Comparison of ENCODE assay signal across 8 cellular contexts in genomic region chr2:159226059-159226461, GRCh38.
A peak's percentile ranks its signal among the peaks of the same experiment; 100 is the strongest.
DNase-seq lines count a peak whose midpoint lies in the region; ATAC-seq and TF ChIP-seq lines count a peak whose summit lies in the region.

No MANE protein-coding gene starts in this region.

- H3K9me3 ChIP-seq in esophagus muscularis mucosa (no peaks in the 10 kb centered on the region), upper lobe of right lung (no peaks in the 10 kb centered on the region)

- no peak for TF ChIP-seq CTCF in esophagus muscularis mucosa (IDR thresholded peaks at IDR 0.05)
- TF ChIP-seq CTCF in upper lobe of right lung (IDR thresholded peaks at IDR 0.05), result no peak

- ATAC-seq in GM21737 (IDR thresholded peaks at IDR 0.05; ENCODE audit: unreplicated experiment), result peak; percentile 61
- peak; percentile 83 for ATAC-seq in upper lobe of right lung

- H3K27me3 ChIP-seq in esophagus muscularis mucosa, result no peaks in the 10 kb centered on the region
- H3K27me3 ChIP-seq in upper lobe of right lung, result no peaks in the 10 kb centered on the region

- intact Hi-C loops in esophagus muscularis mucosa (cut with DNase I) (no loop called here), upper lobe of right lung (cut with DNase I) (no loop called here)

- peak overlapping the region in 2 of 4 donors; percentile 20 to 55 for H3K27ac ChIP-seq in esophagus muscularis mucosa (replicated peaks in 1 of 4)
- peak overlapping the region; percentile 67 for H3K27ac ChIP-seq in upper lobe of right lung

- H3K4me3 ChIP-seq in esophagus muscularis mucosa (no peak overlapping the region), upper lobe of right lung (no peak overlapping the region)

- H3K36me3 ChIP-seq in esophagus muscularis mucosa (peaks cover 20 to 90% (median 78%) of the 10 kb centered on the region in 4 donors), upper lobe of right lung (peaks cover 55% of the 10 kb centered on the region)

- DNase-seq in DMS53 (lab: John Stamatoyannopoulos, UW), result peak; percentile 96
- peak; percentile 76 for DNase-seq in NOMO-1 treated with DMSO at 0.1 percent for 48 hours (lab: John Stamatoyannopoulos, UW; ENCODE audit: unreplicated experiment)
- peak; percentile 75 for DNase-seq in esophagus muscularis mucosa (ENCODE audit: extremely low spot score)
- DNase-seq in upper lobe of right lung, result no peak
- no peak for DNase-seq in pons (ENCODE audit: low spot score)
- no peak for DNase-seq in activated naive CD4-positive, alpha-beta T cell treated with anti-CD3 and anti-CD28 coated beads, Interleukin-2, amount 50 U/mL, for 16 hours
- no peak for DNase-seq in NCI-H446 treated with DMSO at 0.1 percent for 48 hours (lab: John Stamatoyannopoulos, UW)

- 63% methylated on average over 5 of the region's 5 CpGs for WGBS in esophagus muscularis mucosa

- peaks cover 0 to 18% (median 4%) of the 10 kb centered on the region in 4 donors for H3K4me1 ChIP-seq in esophagus muscularis mucosa
- H3K4me1 ChIP-seq in upper lobe of right lung, result peaks cover 38% of the 10 kb centered on the region

- TF ChIP-seq POLR2A in esophagus muscularis mucosa (IDR thresholded peaks at IDR 0.05; ENCODE audit: low read depth), result no peak

- TF ChIP-seq EP300 in esophagus muscularis mucosa (IDR thresholded peaks at IDR 0.05), result no peak

Comparison
In these comparisons a context has a peak if more than half of its experiments do, and no peak if none do; other contexts are left out.
1. DNase-seq: peak in DMS53 (single experiment), NOMO-1 treated with DMSO at 0.1 percent for 48 hours (single experiment) and esophagus muscularis mucosa (single experiment); none in upper lobe of right lung (single experiment), pons (single experiment), activated naive CD4-positive, alpha-beta T cell treated with anti-CD3 and anti-CD28 coated beads, Interleukin-2, amount 50 U/mL, for 16 hours (single experiment) and NCI-H446 treated with DMSO at 0.1 percent for 48 hours (single experiment).